In genomic region chr11:100512475-100512874, GRCh38 we compare ENCODE assay signal across 19 cellular contexts.
DNase-seq lines count a peak whose midpoint lies in the region; ATAC-seq, FAIRE-seq and TF ChIP-seq lines count a peak whose summit lies in the region.
"Had no signal": no experiment of that assay in that cellular context is flagged by ENCODE, and none has a peak within 500 bp of the region (broad histone marks: within the 10 kb centered on the region; RNA-seq: fewer than 3 reads in every experiment).

No MANE protein-coding gene starts in this region.

- WGBS in mesenchymal stem cell = 100% methylated on average over 1 of the region's 2 CpGs

- no TSS peak for BruUV-seq in PC-3 (replicated peaks; lab: Mats Ljungman, UMichigan)

- H3K79me1 ChIP-seq in mesenchymal stem cell (replicated peaks; ENCODE audit: low read length, poor library complexity, severe bottlenecking) = no peaks in the 10 kb centered on the region

- no peak overlapping the region for H2BK120ac ChIP-seq in mesenchymal stem cell (ENCODE audit: low read depth, low read length)

- ATAC-seq in esophagus mucosa (peak; percentile 89), PC-3 (no peak)

- H4K20me1 ChIP-seq in PC-3 (ENCODE audit: low read length) = no peaks in the 10 kb centered on the region

- H3K36me3 ChIP-seq in mesenchymal stem cell (ENCODE audit: control insufficient read depth in 1 of 2, insufficient read depth in 2 of 2, low read depth in 1 of 2, low read length in 2 of 2) = no peaks in the 10 kb centered on the region
- H3K36me3 ChIP-seq in PC-3 (ENCODE audit: low read depth, low read length) = no peaks in the 10 kb centered on the region

- intact Hi-C loops in PC-3 (cut with micrococcal nuclease) = no loop called here

- no peaks in the 10 kb centered on the region for H3K4me1 ChIP-seq in mesenchymal stem cell (ENCODE audit: control insufficient read depth, insufficient read depth, low read depth, low read length)
- peaks cover 16% of the 10 kb centered on the region for H3K4me1 ChIP-seq in PC-3 (ENCODE audit: insufficient read depth, low read length)

- H4K91ac ChIP-seq in mesenchymal stem cell (ENCODE audit: low read length) = no peak overlapping the region

- H3K4me3 ChIP-seq in mesenchymal stem cell (ENCODE audit: insufficient read depth in 1 of 2, low read depth in 1 of 2, low read length in 2 of 2) (no peak overlapping the region), PC-3 (ENCODE audit: low read length) (no peak overlapping the region)

- FAIRE-seq in HTR-8/SVneo (lab: Jason Lieb, UNC) = peak; percentile 58
- FAIRE-seq: GM12892, H1 had no signal

- H3K14ac ChIP-seq in mesenchymal stem cell (ENCODE audit: low read length in 2 of 2) = no peak overlapping the region

- H3K23ac ChIP-seq in mesenchymal stem cell (ENCODE audit: low read length in 2 of 2) = no peak overlapping the region

- POLR2A ChIA-PET in PC-3 (lab: Charles Lee; ENCODE audit: unreplicated experiment) = no interaction called here

- CTCF ChIA-PET in PC-3 (lab: Charles Lee) = no interaction called here

- H3F3A ChIP-seq in PC-3 (ENCODE audit: low read length, unreplicated experiment) = no peaks in the 10 kb centered on the region

- H3K9ac ChIP-seq in mesenchymal stem cell (ENCODE audit: low read length) (no peak overlapping the region), PC-3 (ENCODE audit: low read length) (no peak overlapping the region)

- TF ChIP-seq CTCF in PC-3 (conservative IDR thresholded peaks at IDR 0.05; ENCODE audit: low read depth, low read length) = no peak

- DNase-seq in HTR-8/SVneo (ENCODE audit: insufficient read length, low spot score) (no peak), NCI-H69 (lab: John Stamatoyannopoulos, UW) (peak; percentile 46), mesenchymal stem cell (peak; percentile 11), pons (ENCODE audit: low spot score) (no peak), GDM1 (lab: John Stamatoyannopoulos, UW) (no peak), PC-3 (no peak)
- DNase-seq: ACHN; Calu3; CD4-positive, CD25-positive, alpha-beta regulatory T cell; Karpas-422; MV-4-11; NCI-H146; NCI-H2081 treated with DMSO at 0.1 percent for 48 hours; NCI-H226; NCI-H526; NK-92 treated with Interleukin-12 subunit alpha and Interleukin-12 subunit beta, amount 100 ng/mL, for 24 hours had no signal

- H2AFZ ChIP-seq in mesenchymal stem cell (ENCODE audit: low read depth, low read length) (no peak overlapping the region), PC-3 (ENCODE audit: low read length) (no peak overlapping the region)

- H3K9me2 ChIP-seq in PC-3 (replicated peaks; ENCODE audit: low read length) = no peaks in the 10 kb centered on the region

- H3K18ac ChIP-seq in mesenchymal stem cell (ENCODE audit: low read depth in 1 of 2, low read length in 2 of 2) = no peak overlapping the region

- no peak overlapping the region for H2AK5ac ChIP-seq in mesenchymal stem cell (ENCODE audit: low read length, severe bottlenecking)

- no peaks in the 10 kb centered on the region for H3K79me2 ChIP-seq in PC-3 (ENCODE audit: low read length)

- no peak overlapping the region for H3K4ac ChIP-seq in mesenchymal stem cell (ENCODE audit: low read depth in 1 of 2, low read length in 2 of 2)

- no peak overlapping the region for H2BK12ac ChIP-seq in mesenchymal stem cell (ENCODE audit: low read length in 2 of 2)

- no peaks in the 10 kb centered on the region for H3K27me3 ChIP-seq in mesenchymal stem cell (ENCODE audit: control insufficient read depth in 1 of 2, insufficient read depth in 1 of 2, low read length in 2 of 2)
- H3K27me3 ChIP-seq in PC-3 (ENCODE audit: low read length) = peaks cover 6% of the 10 kb centered on the region

- no peak overlapping the region for H4K8ac ChIP-seq in mesenchymal stem cell (ENCODE audit: low read length)

- H2BK5ac ChIP-seq in mesenchymal stem cell (ENCODE audit: low read depth, low read length, poor library complexity, severe bottlenecking) = no peak overlapping the region

- H2BK15ac ChIP-seq in mesenchymal stem cell (ENCODE audit: low read depth, poor library complexity, severe bottlenecking) = no peak overlapping the region

- H3K9me3 ChIP-seq in mesenchymal stem cell (ENCODE audit: control insufficient read depth, low read length) (no peaks in the 10 kb centered on the region), PC-3 (ENCODE audit: low read length) (no peaks in the 10 kb centered on the region)

- no peak overlapping the region for H3K4me2 ChIP-seq in mesenchymal stem cell (ENCODE audit: low read length, poor library complexity, severe bottlenecking)
- H3K4me2 ChIP-seq in PC-3 (ENCODE audit: low read length) = no peak overlapping the region

- H3K27ac ChIP-seq in mesenchymal stem cell (ENCODE audit: low read length, poor library complexity, severe bottlenecking) (no peak overlapping the region), PC-3 (ENCODE audit: low read length) (no peak overlapping the region)

Comparison
In these comparisons a context has a peak if more than half of its experiments do, and no peak if none do; other contexts are left out.
1. DNase-seq: peak in NCI-H69 (single experiment) and mesenchymal stem cell (single experiment); none in HTR-8/SVneo (single experiment), pons (single experiment), GDM1 (single experiment) and PC-3 (single experiment).